Comparison of ENCODE assay signal across 18 cellular contexts in genomic region chr14:74979029-74979428, GRCh38. TPM values are rescaled to one million over a fixed set of nuclear protein-coding genes. Genes with fewer than 3 reads are reported as not detected.
A peak's percentile ranks its signal among the peaks of the same experiment; 100 is the strongest.
DNase-seq lines count a peak whose midpoint lies in the region; ATAC-seq and TF ChIP-seq lines count a peak whose summit lies in the region.
"Had no signal": no experiment of that assay in that cellular context is flagged by ENCODE, and none has a peak within 500 bp of the region (broad histone marks: within the 10 kb centered on the region; RNA-seq: fewer than 3 reads in every experiment).

No MANE protein-coding gene starts in this region.

- H3K4me1 ChIP-seq in IMR-90 (ENCODE audit: control insufficient read depth, insufficient read depth, low read length) (peaks cover 15% of the 10 kb centered on the region), mesenchymal stem cell (ENCODE audit: control insufficient read depth, insufficient read depth, low read depth, low read length) (peaks cover 49% of the 10 kb centered on the region)

- POLR2A ChIA-PET in IMR-90 (lab: Charles Lee; ENCODE audit: unreplicated experiment): interaction anchor here (0.6 kb wide), 1 partner anchor 14 kb away, joined by 3 read pairs; no protein-coding TSS in a partner anchor
- POLR2A ChIA-PET in WTC11 (lab: Charles Lee): interaction anchor here (0.6 to 1.2 kb wide), 2 partner anchors 24 to 49 kb away, joined by 4 read pairs; partner anchors contain the start of gene PGF

- H3K4me2 ChIP-seq in IMR-90 (ENCODE audit: low read depth, low read length) (no peak overlapping the region), mesenchymal stem cell (ENCODE audit: low read length, poor library complexity, severe bottlenecking) (no peak overlapping the region)
- H3K4me2 ChIP-seq: BLaER1 had no signal

- H3K9me1 ChIP-seq in IMR-90 (ENCODE audit: insufficient read depth, low read length): peaks cover 9% of the 10 kb centered on the region; the same call in 1 of the 2 replicates

- H2AFZ ChIP-seq in IMR-90 (replicated peaks; ENCODE audit: low read length, poor library complexity): no peak overlapping the region
- H2AFZ ChIP-seq in mesenchymal stem cell (ENCODE audit: low read depth, low read length): no peak overlapping the region
- H2AFZ ChIP-seq: GM23248 had no signal

- H3K18ac ChIP-seq in IMR-90 (ENCODE audit: low read depth, low read length) (no peak overlapping the region), mesenchymal stem cell (ENCODE audit: low read depth in 1 of 2, low read length in 2 of 2) (no peak overlapping the region)

- no peaks in the 10 kb centered on the region for H3K36me3 Mint-ChIP-seq in WTC11
- H3K36me3 Mint-ChIP-seq in stimulated activated effector memory CD8-positive, alpha-beta T cell treated with anti-CD3 and anti-CD28 coated beads, Interleukin-12 subunit alpha, Interleukin-12 subunit beta, amount 100 ng/mL, for 72 hours: no peaks in the 10 kb centered on the region
- no peaks in the 10 kb centered on the region for H3K36me3 Mint-ChIP-seq in natural killer cell
- H3K36me3 Mint-ChIP-seq: activated CD4-positive, alpha-beta memory T cell treated with anti-CD3 and anti-CD28 coated beads for 36 hours; activated naive CD4-positive, alpha-beta T cell treated with anti-CD3 and anti-CD28 coated beads, Interleukin-2, amount 50 U/mL, for 72 hours had no signal

- H3K27me3 ChIP-seq in IMR-90 (ENCODE audit: control insufficient read depth, insufficient read depth, low read length): peaks cover 2% of the 10 kb centered on the region; the same call in 1 of the 2 replicates
- no peaks in the 10 kb centered on the region for H3K27me3 ChIP-seq in mesenchymal stem cell (ENCODE audit: control insufficient read depth in 1 of 2, insufficient read depth in 1 of 2, low read length in 2 of 2)
- H3K27me3 ChIP-seq: BLaER1, dorsolateral prefrontal cortex, ovary had no signal

- H3K79me1 ChIP-seq in IMR-90 (ENCODE audit: low read depth in 1 of 2, low read length in 2 of 2) (no peaks in the 10 kb centered on the region), mesenchymal stem cell (replicated peaks; ENCODE audit: low read length, poor library complexity, severe bottlenecking) (no peaks in the 10 kb centered on the region)

- ATAC-seq in IMR-90 (ENCODE audit: low read depth) (no peak), WTC11 (no peak), natural killer cell (no peak), GM21529 (IDR thresholded peaks at IDR 0.05; ENCODE audit: unreplicated experiment) (no peak)
- no peak for ATAC-seq in stimulated activated effector memory CD8-positive, alpha-beta T cell treated with anti-CD3 and anti-CD28 coated beads, Interleukin-12 subunit alpha, Interleukin-12 subunit beta, amount 100 ng/mL, for 72 hours
- ATAC-seq: activated naive CD4-positive, alpha-beta T cell treated with anti-CD3 and anti-CD28 coated beads, Interleukin-2, amount 50 U/mL, for 72 hours; activated T-cell treated with anti-CD3 and anti-CD28 coated beads, Interleukin-2, amount 50 U/mL, for 4 hours had no signal

- H3K23ac ChIP-seq in IMR-90 (ENCODE audit: low read depth, low read length) (no peak overlapping the region), mesenchymal stem cell (ENCODE audit: low read length in 2 of 2) (no peak overlapping the region)

- H3K27me3 Mint-ChIP-seq in WTC11 (ENCODE audit: low read depth) (no peaks in the 10 kb centered on the region; the same call in 1 of the 2 replicates), natural killer cell (ENCODE audit: low read depth in 2 of 2) (no peaks in the 10 kb centered on the region)
- H3K27me3 Mint-ChIP-seq: activated CD4-positive, alpha-beta memory T cell treated with anti-CD3 and anti-CD28 coated beads for 36 hours had no signal

- H3K4me3 Mint-ChIP-seq in WTC11 (no peak overlapping the region), natural killer cell (no peak overlapping the region)
- no peak overlapping the region for H3K4me3 Mint-ChIP-seq in stimulated activated effector memory CD8-positive, alpha-beta T cell treated with anti-CD3 and anti-CD28 coated beads, Interleukin-12 subunit alpha, Interleukin-12 subunit beta, amount 100 ng/mL, for 72 hours
- H3K4me3 Mint-ChIP-seq: activated CD4-positive, alpha-beta memory T cell treated with anti-CD3 and anti-CD28 coated beads for 36 hours; activated T-cell treated with anti-CD3 and anti-CD28 coated beads, Interleukin-2, amount 50 U/mL, for 4 hours had no signal

- CTCF ChIA-PET in IMR-90 (lab: Yijun Ruan, JAX): interaction anchor here (0.5 kb wide), 1 partner anchor 101 kb away, joined by 8 read pairs; no protein-coding TSS in a partner anchor
- CTCF ChIA-PET in WTC11 (lab: Charles Lee): interaction anchor here (0.9 to 5.4 kb wide), 6 partner anchors 9 to 110 kb away, joined by 3 to 53 read pairs (median 5); no protein-coding TSS in a partner anchor

- TF ChIP-seq CTCF in IMR-90 (conservative IDR thresholded peaks at IDR 0.05; ENCODE audit: low read depth, low read length): no peak
- TF ChIP-seq CTCF in WTC11 (IDR thresholded peaks at IDR 0.05): no peak
- TF ChIP-seq CTCF in natural killer cell (IDR thresholded peaks at IDR 0.05): no peak

- no peak overlapping the region for H4K8ac ChIP-seq in IMR-90 (ENCODE audit: low read depth in 2 of 2, low read length in 2 of 2)
- no peak overlapping the region for H4K8ac ChIP-seq in mesenchymal stem cell (ENCODE audit: low read length)

- no peak for TF ChIP-seq POLR2A in IMR-90 (IDR thresholded peaks at IDR 0.05; ENCODE audit: low read depth, low read length)

- intact Hi-C loops in IMR-90 (cut with micrococcal nuclease): no loop called here
- intact Hi-C loops in natural killer cell (cut with micrococcal nuclease): no loop called here

- in situ Hi-C loops in IMR-90 (cut with MboI; ENCODE audit: low sequenced_read_pairs): no loop called here

- DNase-seq in IMR-90 (no peak), WTC11 (ENCODE audit: low spot score) (no peak), mesenchymal stem cell (no peak), NCI-H1092 treated with DMSO at 0.1 percent for 48 hours (lab: John Stamatoyannopoulos, UW) (no peak), natural killer cell (no peak)
- DNase-seq in stimulated activated effector memory CD8-positive, alpha-beta T cell treated with anti-CD3 and anti-CD28 coated beads, Interleukin-12 subunit alpha, Interleukin-12 subunit beta, amount 100 ng/mL, for 72 hours (ENCODE audit: low spot score in 2 of 2): no peak
- DNase-seq: activated CD4-positive, alpha-beta memory T cell treated with anti-CD3 and anti-CD28 coated beads for 36 hours; activated T-cell treated with anti-CD3 and anti-CD28 coated beads, Interleukin-2, amount 50 U/mL, for 4 hours; NCI-H1048; ovary; small intestine; stimulated activated CD4-positive, alpha-beta T cell treated with anti-CD3 and anti-CD28 coated beads, Interleukin-4, amount 100 ng/mL, for 4 hours; stimulated activated CD8-positive, alpha-beta memory T cell treated with anti-CD3 and anti-CD28 coated beads, Interleukin-4, amount 100 ng/mL, for 48 hours had no signal

- H3K4me3 ChIP-seq in IMR-90 (ENCODE audit: insufficient read depth, low read depth, low read length) (no peak overlapping the region), mesenchymal stem cell (ENCODE audit: insufficient read depth in 1 of 2, low read depth in 1 of 2, low read length in 2 of 2) (no peak overlapping the region)
- H3K4me3 ChIP-seq: BLaER1, dorsolateral prefrontal cortex, GM23248, ovary had no signal

- H3K27ac ChIP-seq in IMR-90 (ENCODE audit: insufficient read depth, low read length) (no peak overlapping the region), mesenchymal stem cell (ENCODE audit: low read length, poor library complexity, severe bottlenecking) (peak overlapping the region; percentile 43)
- H3K27ac ChIP-seq: BLaER1, GM23248, ovary had no signal

- dilution Hi-C loops in IMR-90 (cut with HindIII; ENCODE audit: low sequenced_read_pairs, unreplicated experiment): no loop called here

- 0 out of 2 replicates have a peak overlapping the region, but pooled peaks have one; percentile 8 for H2AK5ac ChIP-seq in IMR-90 (ENCODE audit: low read depth, low read length)
- H2AK5ac ChIP-seq in mesenchymal stem cell (ENCODE audit: low read length, severe bottlenecking): peak overlapping the region; percentile 37

- H2BK5ac ChIP-seq in IMR-90 (ENCODE audit: low read depth, low read length, poor library complexity, severe bottlenecking) (no peak overlapping the region), mesenchymal stem cell (ENCODE audit: low read depth, low read length, poor library complexity, severe bottlenecking) (no peak overlapping the region)

- H3K36me3 ChIP-seq in IMR-90 (ENCODE audit: control insufficient read depth, insufficient read depth, low read length) (no peaks in the 10 kb centered on the region), mesenchymal stem cell (ENCODE audit: control insufficient read depth in 1 of 2, insufficient read depth in 2 of 2, low read depth in 1 of 2, low read length in 2 of 2) (no peaks in the 10 kb centered on the region)
- H3K36me3 ChIP-seq: BLaER1, ovary had no signal

- H2BK120ac ChIP-seq in IMR-90 (ENCODE audit: low read depth, low read length) (no peak overlapping the region), mesenchymal stem cell (ENCODE audit: low read depth, low read length) (no peak overlapping the region)

- H4K5ac ChIP-seq in IMR-90 (ENCODE audit: low read depth, low read length): no peak overlapping the region

- H3K56ac ChIP-seq in IMR-90 (ENCODE audit: extremely low read depth, insufficient read depth, low read length): no peak overlapping the region

- TF ChIP-seq RAD21 in IMR-90 (IDR thresholded peaks at IDR 0.05; ENCODE audit: low read length): no peak

- WGBS in IMR-90 (ENCODE audit: extremely low coverage in 2 of 2, insufficient read length in 1 of 2), 2 experiments: no CpG with 5 or more reads among the region's 4 CpGs
- WGBS in mesenchymal stem cell: 83% methylated on average over 4 of the region's 4 CpGs

- H2BK15ac ChIP-seq in IMR-90 (ENCODE audit: low read depth, low read length) (no peak overlapping the region), mesenchymal stem cell (ENCODE audit: low read depth, poor library complexity, severe bottlenecking) (no peak overlapping the region)

- H3K4me1 Mint-ChIP-seq in WTC11: peaks cover 33% of the 10 kb centered on the region
- no peaks in the 10 kb centered on the region for H3K4me1 Mint-ChIP-seq in stimulated activated effector memory CD8-positive, alpha-beta T cell treated with anti-CD3 and anti-CD28 coated beads, Interleukin-12 subunit alpha, Interleukin-12 subunit beta, amount 100 ng/mL, for 72 hours
- H3K4me1 Mint-ChIP-seq in natural killer cell: peaks cover 0 to 3% of the 10 kb centered on the region in 2 donors

- H3K9me3 ChIP-seq in IMR-90 (ENCODE audit: control insufficient read depth, insufficient read depth, low read length) (no peaks in the 10 kb centered on the region), mesenchymal stem cell (ENCODE audit: control insufficient read depth, low read length) (no peaks in the 10 kb centered on the region)
- H3K9me3 ChIP-seq: BLaER1, ovary had no signal

- no peak overlapping the region for H2AK9ac ChIP-seq in IMR-90 (replicated peaks; ENCODE audit: low read depth, low read length, poor library complexity)

- no peaks in the 10 kb centered on the region for H4K20me1 ChIP-seq in IMR-90 (ENCODE audit: insufficient read depth, low read length)
- H4K20me1 ChIP-seq: BLaER1 had no signal

- H2BK12ac ChIP-seq in mesenchymal stem cell (ENCODE audit: low read length in 2 of 2): no peak overlapping the region

- H3K27ac Mint-ChIP-seq in WTC11 (no peak overlapping the region), natural killer cell (no peak overlapping the region)
- peak overlapping the region; percentile 23 for H3K27ac Mint-ChIP-seq in stimulated activated effector memory CD8-positive, alpha-beta T cell treated with anti-CD3 and anti-CD28 coated beads, Interleukin-12 subunit alpha, Interleukin-12 subunit beta, amount 100 ng/mL, for 72 hours
- H3K27ac Mint-ChIP-seq: activated CD4-positive, alpha-beta memory T cell treated with anti-CD3 and anti-CD28 coated beads for 36 hours had no signal

- no peak overlapping the region for H3K14ac ChIP-seq in IMR-90 (replicated peaks; ENCODE audit: low read depth, low read length)
- H3K14ac ChIP-seq in mesenchymal stem cell (ENCODE audit: low read length in 2 of 2): no peak overlapping the region

- H3K9ac ChIP-seq in IMR-90 (ENCODE audit: low read depth, low read length): no peak overlapping the region
- H3K9ac ChIP-seq in mesenchymal stem cell (ENCODE audit: low read length): no peak overlapping the region
- H3K9ac ChIP-seq: BLaER1, GM23248 had no signal

- BruUV-seq in IMR-90 (replicated peaks; lab: Mats Ljungman, UMichigan): no TSS peak

- no peak overlapping the region for H3K4ac ChIP-seq in IMR-90 (ENCODE audit: low read depth, low read length)
- H3K4ac ChIP-seq in mesenchymal stem cell (ENCODE audit: low read depth in 1 of 2, low read length in 2 of 2): peak overlapping the region in 1 of 2 experiments; percentile 19

- H3K9me3 Mint-ChIP-seq in WTC11 (no peaks in the 10 kb centered on the region), natural killer cell (no peaks in the 10 kb centered on the region)
- H3K9me3 Mint-ChIP-seq in stimulated activated effector memory CD8-positive, alpha-beta T cell treated with anti-CD3 and anti-CD28 coated beads, Interleukin-12 subunit alpha, Interleukin-12 subunit beta, amount 100 ng/mL, for 72 hours: no peaks in the 10 kb centered on the region
- H3K9me3 Mint-ChIP-seq: activated CD4-positive, alpha-beta memory T cell treated with anti-CD3 and anti-CD28 coated beads for 36 hours; activated naive CD4-positive, alpha-beta T cell treated with anti-CD3 and anti-CD28 coated beads, Interleukin-2, amount 50 U/mL, for 72 hours; activated T-cell treated with anti-CD3 and anti-CD28 coated beads, Interleukin-2, amount 50 U/mL, for 4 hours had no signal

- H4K91ac ChIP-seq in IMR-90 (ENCODE audit: insufficient read depth, low read depth, low read length) (no peak overlapping the region), mesenchymal stem cell (ENCODE audit: low read length) (no peak overlapping the region)

- no peak overlapping the region for H2BK20ac ChIP-seq in IMR-90 (ENCODE audit: low read depth, low read length)

RNA-seq across cellular contexts. Expression of gene PGF, which starts 23.6 kb away (rescaled TPM):
- 0.28 and 0.36 TPM in 2 replicates for total RNA-seq in IMR-90 (2012; rRNA removed)
- 0.39 and 0.42 TPM in 2 replicates for polyA plus RNA-seq in IMR-90 (2012; rRNA removed)
- polyA plus RNA-seq in IMR-90 (2012; cell fraction: cytosol; rRNA removed): 0.21 and 1.0 TPM in 2 replicates
- polyA plus RNA-seq in IMR-90 (2012; cell fraction: nucleus; rRNA removed; ENCODE audit: low replicate concordance): 0.28 and 0.52 TPM in 2 replicates
- total RNA-seq in WTC11 (2021): 5.0 to 6.7 TPM (median 6.5 TPM) in 3 replicates
- polyA plus RNA-seq in mesenchymal stem cell (2013, experiment 1 of 2): 6.4 TPM
- 6.8 TPM for polyA plus RNA-seq in mesenchymal stem cell (2013, experiment 2 of 2)
- under 1 TPM in 2 of 3 donors, not detected in 1; 0.33 to 0.34 TPM for total RNA-seq in natural killer cell

RNA-seq across cellular contexts. Expression of gene EIF2B2, which starts 23.7 kb away (rescaled TPM):
- total RNA-seq in IMR-90 (2012; rRNA removed) (69.4 and 70.1 TPM in 2 replicates), WTC11 (2021) (46.0 to 50.7 TPM (median 50.5 TPM) in 3 replicates), natural killer cell (10 to 100 TPM; 22.2 to 45.1 (median 31.2) TPM)
- 63.6 and 73.9 TPM in 2 replicates for polyA plus RNA-seq in IMR-90 (2012; rRNA removed)
- polyA plus RNA-seq in IMR-90 (2012; cell fraction: cytosol; rRNA removed): 54.6 and 57.1 TPM in 2 replicates
- polyA plus RNA-seq in IMR-90 (2012; cell fraction: nucleus; rRNA removed; ENCODE audit: low replicate concordance): 33.1 and 55.7 TPM in 2 replicates
- 35.8 TPM for polyA plus RNA-seq in mesenchymal stem cell (2013, experiment 1 of 2)
- polyA plus RNA-seq in mesenchymal stem cell (2013, experiment 2 of 2): 30.3 TPM

RNA-seq across cellular contexts. Expression of gene RPS6KL1, which starts 56.0 kb away (rescaled TPM):
- total RNA-seq in IMR-90 (2012; rRNA removed) (0.72 and 1.1 TPM in 2 replicates), WTC11 (2021) (10.6 to 12.6 TPM (median 12.2 TPM) in 3 replicates), natural killer cell (1 to 10 TPM; 1.9 to 7.9 (median 2.9) TPM)
- polyA plus RNA-seq in IMR-90 (2012; rRNA removed): 1.2 and 1.7 TPM in 2 replicates
- polyA plus RNA-seq in IMR-90 (2012; cell fraction: cytosol; rRNA removed): 0.44 and 0.67 TPM in 2 replicates
- 3.6 and 5.3 TPM in 2 replicates for polyA plus RNA-seq in IMR-90 (2012; cell fraction: nucleus; rRNA removed; ENCODE audit: low replicate concordance)
- 0.41 TPM for polyA plus RNA-seq in mesenchymal stem cell (2013, experiment 1 of 2)
- 0.52 TPM for polyA plus RNA-seq in mesenchymal stem cell (2013, experiment 2 of 2)
